7 cellular contexts compared by ENCODE assay signal in genomic region chr14:101259748-101260147, GRCh38.
"Had no signal": no experiment of that assay in that cellular context is flagged by ENCODE, and none has a peak within 500 bp of the region (broad histone marks: within the 10 kb centered on the region; RNA-seq: fewer than 3 reads in every experiment).

No MANE protein-coding gene starts in this region.

- H3K27ac ChIP-seq: HL-60, KMS-11 had no signal

- DNase-seq: IMR-90, KBM-7, KG1 had no signal

- ATAC-seq: K562 had no signal

- H3K9ac ChIP-seq: KMS-11 had no signal

- H3K4me3 ChIP-seq: K562 had no signal

- FAIRE-seq: HTR-8/SVneo, K562 had no signal

- H3K4me2 ChIP-seq: KMS-11 had no signal
